17 cellular contexts compared by ENCODE assay signal in genomic region chr2:46779447-46779941, GRCh38.
A peak's percentile ranks its signal among the peaks of the same experiment; 100 is the strongest.
DNase-seq lines count a peak whose midpoint lies in the region; ATAC-seq and TF ChIP-seq lines count a peak whose summit lies in the region.
"Had no signal": no experiment of that assay in that cellular context is flagged by ENCODE, and none has a peak within 500 bp of the region (broad histone marks: within the 10 kb centered on the region; RNA-seq: fewer than 3 reads in every experiment).

No MANE protein-coding gene starts in this region.

- no peak for TF ChIP-seq CTCF in Calu3 (IDR thresholded peaks at IDR 0.05; ENCODE audit: unreplicated experiment)
- no peak for TF ChIP-seq CTCF in PC-3 (conservative IDR thresholded peaks at IDR 0.05; ENCODE audit: low read depth, low read length)

- peak; percentile 79 for ATAC-seq in PC-3
- no peak for ATAC-seq in HG02623 (IDR thresholded peaks at IDR 0.05; ENCODE audit: unreplicated experiment)
- no peak for ATAC-seq in GM21786 (IDR thresholded peaks at IDR 0.05; ENCODE audit: unreplicated experiment)
- no peak for ATAC-seq in GM21723 (IDR thresholded peaks at IDR 0.05; ENCODE audit: unreplicated experiment)

- no peaks in the 10 kb centered on the region for H3K9me2 ChIP-seq in PC-3 (replicated peaks; ENCODE audit: low read length)

- no peaks in the 10 kb centered on the region for H4K20me1 ChIP-seq in PC-3 (ENCODE audit: low read length)

- H3F3A ChIP-seq in PC-3 (ENCODE audit: low read length, unreplicated experiment), result no peaks in the 10 kb centered on the region

- CTCF ChIA-PET in Calu3 (lab: Charles Lee) (interaction anchor here (1.0 kb wide), 1 partner anchor 42 kb away, joined by 3 read pairs; no protein-coding TSS in a partner anchor), PC-3 (lab: Charles Lee) (no interaction called here)

- no peaks in the 10 kb centered on the region for H3K36me3 ChIP-seq in PC-3 (ENCODE audit: low read depth, low read length)
- H3K36me3 ChIP-seq in muscle layer of colon (ENCODE audit: insufficient read depth, low read length), result no peaks in the 10 kb centered on the region

- H3K27me3 Mint-ChIP-seq in Calu3 (ENCODE audit: unreplicated experiment), result peaks cover 8% of the 10 kb centered on the region

- H3K4me3 Mint-ChIP-seq in Calu3 (ENCODE audit: low read depth, unreplicated experiment), result no peak overlapping the region
- H3K4me3 Mint-ChIP-seq: brain, endodermal cell had no signal

- H3K4me1 Mint-ChIP-seq in Calu3 (ENCODE audit: low read depth, unreplicated experiment), result peaks cover 9% of the 10 kb centered on the region

- H3K4me3 ChIP-seq in PC-3 (ENCODE audit: low read length), result no peak overlapping the region
- no peak overlapping the region for H3K4me3 ChIP-seq in muscle layer of colon (ENCODE audit: low read depth in 1 of 2, low read length in 2 of 2)
- H3K4me3 ChIP-seq: hepatocyte had no signal

- H3K4me2 ChIP-seq in PC-3 (ENCODE audit: low read length), result peak overlapping the region; percentile 48
- H3K4me2 ChIP-seq: hepatocyte had no signal

- H2AFZ ChIP-seq in PC-3 (ENCODE audit: low read length), result peak overlapping the region; percentile 5; the same call in 1 of the 2 replicates
- H2AFZ ChIP-seq: hepatocyte had no signal

- intact Hi-C loops in Calu3 (cut with micrococcal nuclease; ENCODE audit: unreplicated experiment) (loop anchor here (10.0 kb wide), 1 partner anchor 95 kb away; no protein-coding TSS in a partner anchor), PC-3 (cut with micrococcal nuclease) (loop anchor here (5.0 kb wide), 1 partner anchor 77 kb away; no protein-coding TSS in a partner anchor)

- H3K27ac ChIP-seq in PC-3 (ENCODE audit: low read length) (peak overlapping the region; percentile 75), epithelial cell of prostate (peak overlapping the region; percentile 52), muscle layer of colon (ENCODE audit: low read depth, low read length) (peak overlapping the region; percentile 82)

- peak overlapping the region; percentile 3; the same call in 1 of the 2 replicates for H3K9ac ChIP-seq in PC-3 (ENCODE audit: low read length)
- H3K9ac ChIP-seq in muscle layer of colon (ENCODE audit: low read length), result no peak overlapping the region

- no peak overlapping the region for H3K27ac Mint-ChIP-seq in Calu3 (ENCODE audit: unreplicated experiment)

- H3K4me1 ChIP-seq in PC-3 (ENCODE audit: insufficient read depth, low read length) (peaks cover 29% of the 10 kb centered on the region), muscle layer of colon (ENCODE audit: insufficient read depth, low read length) (peaks cover 34% of the 10 kb centered on the region)
- H3K4me1 ChIP-seq: Caco-2 had no signal

- BruUV-seq in Calu3 (replicated peaks; lab: Mats Ljungman, UMichigan), result no TSS peak
- BruUV-seq in PC-3 (replicated peaks; lab: Mats Ljungman, UMichigan), result no TSS peak

- H3K9me3 ChIP-seq in PC-3 (ENCODE audit: low read length) (no peaks in the 10 kb centered on the region), muscle layer of colon (ENCODE audit: low read length) (no peaks in the 10 kb centered on the region)
- H3K9me3 ChIP-seq: Caco-2 had no signal

- no peaks in the 10 kb centered on the region for H3K79me2 ChIP-seq in PC-3 (ENCODE audit: low read length)
- H3K79me2 ChIP-seq: hepatocyte had no signal

- POLR2A ChIA-PET in PC-3 (lab: Charles Lee; ENCODE audit: unreplicated experiment), result no interaction called here

- DNase-seq in Calu3, result peak; percentile 41
- DNase-seq in PC-3, result peak; percentile 86
- peak; percentile 46 for DNase-seq in epithelial cell of prostate (ENCODE audit: low read depth, low spot score)
- no peak for DNase-seq in T-helper 2 cell
- DNase-seq: Caco-2; endodermal cell; KG1; NCI-H1417; NCI-H2227 treated with DMSO at 0.1 percent for 48 hours; small intestine; stimulated activated naive CD4-positive, alpha-beta T cell treated with Interleukin-2 at 50 U/mL for 16 hours had no signal

- H3K36me3 Mint-ChIP-seq in Calu3 (ENCODE audit: insufficient read depth, unreplicated experiment), result no peaks in the 10 kb centered on the region
- H3K36me3 Mint-ChIP-seq: brain had no signal

- H3K9me3 Mint-ChIP-seq in Calu3 (ENCODE audit: low read depth, unreplicated experiment), result no peaks in the 10 kb centered on the region
- H3K9me3 Mint-ChIP-seq: brain, endodermal cell had no signal

- no peaks in the 10 kb centered on the region for H3K27me3 ChIP-seq in PC-3 (ENCODE audit: low read length)
- H3K27me3 ChIP-seq in muscle layer of colon (ENCODE audit: control insufficient read depth in 1 of 2, insufficient read depth in 2 of 2, low read length in 2 of 2), result no peaks in the 10 kb centered on the region
- H3K27me3 ChIP-seq: hepatocyte had no signal

Comparison
In these comparisons a context has a peak if more than half of its experiments do, and no peak if none do; other contexts are left out.
1. DNase-seq: peak in Calu3 (single experiment), PC-3 (single experiment) and epithelial cell of prostate (single experiment); none in T-helper 2 cell (0 of 5).
2. Peak in every context shown above with its lines, with median percentiles within 50 percentile points of each other: H3K27ac ChIP-seq.